20 cellular contexts compared by ENCODE assay signal in the genomic region with DNA sequence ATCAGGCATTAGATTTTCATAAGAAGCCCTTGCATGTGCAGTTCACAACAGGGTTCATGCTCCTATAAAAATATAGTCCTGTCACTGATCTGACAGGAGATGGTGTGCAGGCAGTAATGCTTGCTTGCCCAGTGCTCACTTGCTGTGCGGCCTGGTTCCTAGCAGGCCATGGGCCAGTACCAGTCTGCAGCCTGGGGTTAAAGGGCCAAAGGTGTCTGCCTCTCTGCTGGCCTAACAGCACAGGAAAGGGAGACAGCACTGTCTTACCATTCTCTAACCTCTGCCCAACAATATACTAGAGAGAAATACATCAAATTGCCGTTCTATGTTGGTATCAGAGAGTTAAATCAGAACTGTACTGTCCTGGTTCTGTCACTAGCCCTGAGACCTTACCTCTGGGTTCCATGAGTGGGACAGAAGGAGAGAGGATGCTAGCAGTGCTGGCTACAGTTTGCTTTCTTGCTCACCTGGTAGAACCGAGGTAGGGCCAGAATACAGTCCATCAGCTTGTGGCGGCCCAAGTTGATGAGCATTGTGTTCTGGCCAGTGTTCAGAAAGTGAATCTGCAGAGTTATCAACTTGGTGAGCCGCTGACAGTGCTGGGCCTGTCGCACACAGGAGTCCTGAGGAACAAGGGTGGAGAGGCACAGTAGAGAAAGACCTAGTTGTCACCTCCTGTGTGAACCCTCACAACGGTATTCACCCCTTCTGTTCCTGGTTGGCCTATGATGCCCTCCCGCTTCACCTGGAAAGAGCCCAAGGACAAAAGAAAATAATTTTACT. TPM values are rescaled to one million over a fixed set of nuclear protein-coding genes. Genes with fewer than 3 reads are reported as not detected.
DNase-seq lines count a peak whose midpoint lies in the region; ATAC-seq, FAIRE-seq and TF ChIP-seq lines count a peak whose summit lies in the region.
"Had no signal": no experiment of that assay in that cellular context is flagged by ENCODE, and none has a peak within 500 bp of the region (broad histone marks: within the 10 kb centered on the region; RNA-seq: fewer than 3 reads in every experiment).

No MANE protein-coding gene starts in this region.

- no peak overlapping the region for H2AK5ac ChIP-seq in H1 (ENCODE audit: low read depth, low read length)

- DNase-seq in activated naive CD4-positive, alpha-beta T cell treated with anti-CD3 and anti-CD28 coated beads, Interleukin-2, amount 50 U/mL, for 72 hours (ENCODE audit: low spot score in 2 of 2) = no peak
- no peak for DNase-seq in activated naive CD4-positive, alpha-beta T cell treated with anti-CD3 and anti-CD28 coated beads, Interleukin-2, amount 50 U/mL, for 16 hours
- DNase-seq in RWPE2 (ENCODE audit: low spot score) (no peak), H1 (ENCODE audit: low read depth in 1 of 2, low spot score in 2 of 2) (no peak), NCI-H1694 treated with DMSO at 0.1 percent for 48 hours (lab: John Stamatoyannopoulos, UW) (no peak), GDM1 (lab: John Stamatoyannopoulos, UW) (no peak), sigmoid colon (no peak), anterior cingulate cortex (lab: John Stamatoyannopoulos, UW) (no peak)
- DNase-seq: BE2C; Caco-2; CD4-positive, CD25-positive, alpha-beta regulatory T cell; MM.1S; NCI-H1105 treated with DMSO at 0.1 percent for 48 hours; NCI-H1694; RPMI8226; SJCRH30 had no signal

- H2BK120ac ChIP-seq in H1 (replicated peaks; ENCODE audit: low read depth, low read length) = no peak overlapping the region

- no peak overlapping the region for H3K14ac ChIP-seq in H1 (ENCODE audit: insufficient read length)

- no peak overlapping the region for H2BK5ac ChIP-seq in H1 (ENCODE audit: low read depth, low read length)

- TF ChIP-seq POLR2A in H1 (IDR thresholded peaks at IDR 0.05; ENCODE audit: control extremely low read depth in 1 of 2, low read depth in 2 of 2, low read length in 2 of 2) (peak in 1 of 2 experiments; percentile 20; a peak in 1 of 3 replicates), sigmoid colon (IDR thresholded peaks at IDR 0.05) (no peak)

- no peak overlapping the region for H3K18ac ChIP-seq in H1 (ENCODE audit: extremely low read depth, low read length)

- no peaks in the 10 kb centered on the region for H3K4me1 ChIP-seq in RWPE2 (ENCODE audit: insufficient read depth, poor library complexity, severe bottlenecking)
- no peaks in the 10 kb centered on the region for H3K4me1 ChIP-seq in H1 (replicated peaks in 1 of 4; ENCODE audit: control insufficient read depth in 3 of 4, insufficient read depth in 4 of 4, low read length in 3 of 4)
- H3K4me1 ChIP-seq in sigmoid colon = no peaks in the 10 kb centered on the region
- H3K4me1 ChIP-seq: BE2C, Caco-2, SJCRH30 had no signal

- H3K79me2 ChIP-seq in H1 (ENCODE audit: control insufficient read depth in 1 of 2, insufficient read depth in 2 of 2, low read length in 2 of 2) = no peaks in the 10 kb centered on the region

- intact Hi-C loops in sigmoid colon (cut with DNase I) = no loop called here

- H3K79me1 ChIP-seq in H1 (ENCODE audit: low read depth, low read length) = no peaks in the 10 kb centered on the region

- no peak for FAIRE-seq in H1 (lab: Jason Lieb, UNC)
- FAIRE-seq: GM12891, GM18507, HTR-8/SVneo had no signal

- POLR2A ChIA-PET in H1 (lab: Charles Lee; ENCODE audit: partially characterized antibody) = interaction anchor here (0.7 to 1.4 kb wide), 2 partner anchors 9 to 29 kb away, joined by 4 to 6 read pairs; a partner anchor contains a TSS

- H3K36me3 ChIP-seq in RWPE2 (ENCODE audit: low read depth) (peaks cover 83% of the 10 kb centered on the region), H1 (ENCODE audit: control insufficient read depth in 2 of 4, insufficient read depth in 4 of 4, low read length in 3 of 4) (peaks cover 25 to 77% (median 56%) of the 10 kb centered on the region in 4 experiments), sigmoid colon (peaks cover 12 to 100% (median 45%) of the 10 kb centered on the region in 4 donors)

- H3K23ac ChIP-seq in H1 (ENCODE audit: insufficient read length) = no peak overlapping the region

- no peak overlapping the region for H4K5ac ChIP-seq in H1 (ENCODE audit: insufficient read length, low read depth, low read length)

- H3K27ac ChIP-seq in RWPE2 (ENCODE audit: poor library complexity, severe bottlenecking) (no peak overlapping the region), H1 (ENCODE audit: low read depth, low read length) (no peak overlapping the region), sigmoid colon (no peak overlapping the region)
- H3K27ac ChIP-seq: SJCRH30 had no signal

- no peaks in the 10 kb centered on the region for H3K23me2 ChIP-seq in H1 (ENCODE audit: low read depth, low read length)

- H3K9me3 ChIP-seq in RWPE2 (ENCODE audit: severe bottlenecking) = no peaks in the 10 kb centered on the region
- peaks cover 16 to 20% of the 10 kb centered on the region in 2 experiments for H3K9me3 ChIP-seq in H1 (ENCODE audit: insufficient read depth in 2 of 2, low read depth in 1 of 2, low read length in 1 of 2)
- H3K9me3 ChIP-seq in sigmoid colon = no peaks in the 10 kb centered on the region
- H3K9me3 ChIP-seq: HAP-1 had no signal

- no peak overlapping the region for H3K4me2 ChIP-seq in H1 (ENCODE audit: insufficient read depth in 1 of 2, low read depth in 2 of 2, low read length in 2 of 2)

- H3K4me3 ChIP-seq in RWPE2 (ENCODE audit: severe bottlenecking) = no peak overlapping the region
- no peak overlapping the region for H3K4me3 ChIP-seq in H1 (ENCODE audit: extremely low read depth in 1 of 4, insufficient read depth in 2 of 4, low read depth in 3 of 4, low read length in 4 of 4)
- H3K4me3 ChIP-seq in sigmoid colon = no peak overlapping the region
- H3K4me3 ChIP-seq: HAP-1, SJCRH30 had no signal

- no peak overlapping the region for H2BK20ac ChIP-seq in H1 (ENCODE audit: low read length)

- CTCF ChIA-PET in H1 (lab: Charles Lee; ENCODE audit: partially characterized antibody) = no interaction called here

- no peak for TF ChIP-seq EP300 in H1 (IDR thresholded peaks at IDR 0.05; ENCODE audit: borderline replicate concordance in 1 of 2, low read depth in 2 of 2, low read length in 2 of 2)
- TF ChIP-seq EP300 in sigmoid colon (IDR thresholded peaks at IDR 0.05) = no peak

- 96% methylated on average over 8 of the region's 8 CpGs; no CpG with 5 or more reads in 1 of the 2 experiments for WGBS in H1 (ENCODE audit: extremely low coverage in 1 of 2, insufficient coverage in 1 of 2, insufficient read length in 1 of 2, insufficient replicate concordance in 2 of 2, low coverage in 1 of 2, low lambda C conversion rate in 2 of 2, missing lambda C conversion rate in 1 of 2), 2 experiments
- WGBS in sigmoid colon, 2 donors = 96 to 98% methylated on average over 8 of the region's 8 CpGs

- H4K8ac ChIP-seq in H1 (ENCODE audit: extremely low read depth, insufficient read depth, low read length) = no peak overlapping the region

- H3K9me3 Mint-ChIP-seq in activated naive CD4-positive, alpha-beta T cell treated with anti-CD3 and anti-CD28 coated beads, Interleukin-2, amount 50 U/mL, for 72 hours = no peaks in the 10 kb centered on the region
- H3K9me3 Mint-ChIP-seq: CD4-positive, CD25-positive, alpha-beta regulatory T cell had no signal

- no peak for TF ChIP-seq RAD21 in H1 (IDR thresholded peaks at IDR 0.05 in 1 of 2, conservative IDR thresholded peaks at IDR 0.05 in 1 of 2; ENCODE audit: low read depth in 2 of 2, low read length in 2 of 2)

- H3K36me3 Mint-ChIP-seq in activated naive CD4-positive, alpha-beta T cell treated with anti-CD3 and anti-CD28 coated beads, Interleukin-2, amount 50 U/mL, for 72 hours = peaks cover 16 to 42% of the 10 kb centered on the region in 2 donors

- H4K91ac ChIP-seq in H1 (replicated peaks; ENCODE audit: insufficient read length, low read length) = no peak overlapping the region

- ATAC-seq in activated naive CD4-positive, alpha-beta T cell treated with anti-CD3 and anti-CD28 coated beads, Interleukin-2, amount 50 U/mL, for 72 hours = peak in 1 of 2 donors; percentile 21
- peak; percentile 3; the same call in 1 of the 3 replicates for ATAC-seq in RWPE2 (ENCODE audit: low read depth)

- no peak overlapping the region; a peak in 1 of 7 replicates for H3K9ac ChIP-seq in H1 (replicated peaks in 1 of 4; ENCODE audit: extremely low read depth in 1 of 4, low read depth in 3 of 4, low read length in 3 of 4)

- no peak overlapping the region for H3K4ac ChIP-seq in H1 (replicated peaks; ENCODE audit: insufficient read length, low read depth, low read length)

- H4K20me1 ChIP-seq in H1 (replicated peaks in 1 of 2; ENCODE audit: control insufficient read depth in 1 of 2, insufficient read depth in 2 of 2, low read length in 2 of 2) = peaks cover 0 to 2% of the 10 kb centered on the region in 2 experiments

- H2BK12ac ChIP-seq in H1 (ENCODE audit: low read depth, low read length) = no peak overlapping the region

- no peak overlapping the region for H2BK15ac ChIP-seq in H1 (ENCODE audit: low read length)

- no peak overlapping the region for H2AFZ ChIP-seq in H1 (ENCODE audit: low read length)

- no peak overlapping the region for H3K56ac ChIP-seq in H1 (replicated peaks; ENCODE audit: insufficient read length, low read depth, low read length)

- TF ChIP-seq CTCF in RWPE2 (IDR thresholded peaks at IDR 0.05; ENCODE audit: poor library complexity, severe bottlenecking) (no peak), H1 (IDR thresholded peaks at IDR 0.05; ENCODE audit: control extremely low read depth in 1 of 3, insufficient read depth in 1 of 3, low read depth in 1 of 3, low read length in 3 of 3) (no peak), sigmoid colon (IDR thresholded peaks at IDR 0.05) (no peak)

- H3K27ac Mint-ChIP-seq in activated naive CD4-positive, alpha-beta T cell treated with anti-CD3 and anti-CD28 coated beads, Interleukin-2, amount 50 U/mL, for 72 hours = peak overlapping the region; percentile 20 to 57

- no peaks in the 10 kb centered on the region for H3K27me3 ChIP-seq in RWPE2 (ENCODE audit: insufficient read depth, poor library complexity, severe bottlenecking)
- no peaks in the 10 kb centered on the region for H3K27me3 ChIP-seq in H1 (replicated peaks in 1 of 4; ENCODE audit: control insufficient read depth in 3 of 4, extremely low read depth in 1 of 4, insufficient read depth in 3 of 4, low read length in 3 of 4)
- H3K27me3 ChIP-seq in sigmoid colon = no peaks in the 10 kb centered on the region
- H3K27me3 ChIP-seq: BE2C, SJCRH30 had no signal

RNA-seq across cellular contexts. Expression of a gene that starts 28.6 kb away (rescaled TPM):
- 10 to 100 TPM; 74.8 to 78.0 TPM for total RNA-seq in activated naive CD4-positive, alpha-beta T cell treated with anti-CD3 and anti-CD28 coated beads, Interleukin-2, amount 50 U/mL, for 72 hours
- 109 and 119 TPM in 2 replicates for total RNA-seq in H1 (2021; fragmentation: NEBNext Ultra II Directional; extraction: Animal tissue kit (Norgen Biotek cat#: 25700))
- polyA plus RNA-seq in H1 (2011; rRNA removed) (15.6 and 26.8 TPM in 2 replicates), sigmoid colon (10 to 100 TPM; 39.6 to 50.1 (median 44.2) TPM)
- polyA plus RNA-seq in H1 (2011; cell fraction: cytosol; rRNA removed) = 30.5 TPM
- polyA plus RNA-seq in H1 (2011; cell fraction: nucleus; rRNA removed) = 8.0 TPM
- 44.1 to 74.9 TPM (median 45.4 TPM) in 4 replicates for polyA plus RNA-seq in H1 (2012, experiment 1 of 2)
- 12.0 TPM for polyA plus RNA-seq in H1 (2012, experiment 2 of 2)
- polyA plus RNA-seq in H1 (2013, experiment 1 of 2) = 49.8 TPM
- polyA plus RNA-seq in H1 (2013, experiment 2 of 2) = 48.1 TPM
- 38.8 and 48.6 TPM in 2 replicates for polyA minus RNA-seq in H1 (2011; rRNA and poly(A)+ RNA removed)
- polyA minus RNA-seq in H1 (2011; cell fraction: cytosol; rRNA and poly(A)+ RNA removed) = 21.1 TPM
- 46.2 TPM for polyA minus RNA-seq in H1 (2011; cell fraction: nucleus; rRNA and poly(A)+ RNA removed)
- total RNA-seq in sigmoid colon = 10 to 100 TPM; 50.4 to 92.0 (median 56.7) TPM
